In the genomic region with DNA sequence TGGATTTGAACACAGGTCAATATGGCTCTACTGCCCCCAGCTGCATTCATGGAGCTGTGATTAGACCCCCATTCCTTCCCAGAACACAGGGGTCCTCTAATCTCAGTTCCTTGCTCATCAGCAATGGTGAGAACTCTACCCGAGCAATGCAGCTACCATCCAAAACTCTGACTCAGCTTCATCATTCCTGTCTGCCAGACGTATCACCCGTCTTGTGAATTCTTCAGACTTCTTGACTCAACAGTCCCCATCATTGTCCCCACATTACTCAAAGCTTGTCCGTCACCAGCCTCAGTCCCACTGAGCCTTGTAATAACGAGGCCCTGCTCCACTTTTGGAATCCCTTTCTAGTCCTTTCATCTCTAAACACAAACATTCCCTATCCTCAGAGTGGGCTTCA, we compare ENCODE assay signal across 25 cellular contexts. TPM values are rescaled to one million over a fixed set of nuclear protein-coding genes. Genes with fewer than 3 reads are reported as not detected.
A peak's percentile ranks its signal among the peaks of the same experiment; 100 is the strongest.
DNase-seq lines count a peak whose midpoint lies in the region; TF ChIP-seq lines count a peak whose summit lies in the region.
"Had no signal": no experiment of that assay in that cellular context is flagged by ENCODE, and none has a peak within 500 bp of the region (broad histone marks: within the 10 kb centered on the region; RNA-seq: fewer than 3 reads in every experiment).

No MANE protein-coding gene starts in this region.

- H3K27ac Mint-ChIP-seq in activated T-helper 1 cell treated with anti-CD3 and anti-CD28 coated beads, Interleukin-12 subunit alpha, Interleukin-12 subunit beta, Interleukin-2, Interleukin-4 antibody, amounts not matched to agents 30 ng/mL and 10 ng/mL and 1 ng/mL, durations not matched to agents 14 hours and 24 hours and 36 hours, result peak overlapping the region; percentile 3
- H3K27ac Mint-ChIP-seq: activated CD4-positive, alpha-beta memory T cell treated with anti-CD3 and anti-CD28 coated beads for 36 hours had no signal

- peak; percentile 19 for DNase-seq in AG04449 (ENCODE audit: low read depth, low spot score)
- DNase-seq in GM04504 (ENCODE audit: low read depth), result peak; percentile 24
- DNase-seq in activated T-helper 1 cell treated with anti-CD3 and anti-CD28 coated beads, Interleukin-12 subunit alpha, Interleukin-12 subunit beta, Interleukin-2, Interleukin-4 antibody, amounts not matched to agents 30 ng/mL and 10 ng/mL and 1 ng/mL, durations not matched to agents 14 hours and 24 hours and 36 hours (ENCODE audit: low spot score), result no peak
- peak; percentile 72 for DNase-seq in islet precursor cell
- DNase-seq in amygdala (lab: John Stamatoyannopoulos, UW), result no peak
- DNase-seq in NCI-H1092 treated with DMSO at 0.1 percent for 48 hours (lab: John Stamatoyannopoulos, UW), result no peak
- no peak for DNase-seq in NCI-H1417 treated with DMSO at 0.1 percent for 48 hours (lab: John Stamatoyannopoulos, UW)
- DNase-seq in kidney glomerular epithelial cell (lab: John Stamatoyannopoulos, UW), result no peak
- DNase-seq: activated CD4-positive, alpha-beta memory T cell treated with anti-CD3 and anti-CD28 coated beads for 36 hours; activated CD8-positive, alpha-beta memory T cell treated with anti-CD3 and anti-CD28 coated beads, Interleukin-2, amount 50 U/mL, for 4 hours; activated naive CD4-positive, alpha-beta T cell treated with anti-CD3 and anti-CD28 coated beads, Interleukin-2, amount 50 U/mL, for 16 hours; amniotic stem cell; caudate nucleus; dermis blood vessel endothelial cell; midbrain; naive thymus-derived CD4-positive, alpha-beta T cell; NCI-H1105; NCI-H1930; NCI-H524 treated with DMSO at 0.1 percent for 48 hours; NK-92 treated with Interleukin-12 subunit alpha and Interleukin-12 subunit beta, amount 100 ng/mL, for 24 hours; occipital lobe; SIG-M5 had no signal

- H3K4me3 Mint-ChIP-seq in activated T-helper 1 cell treated with anti-CD3 and anti-CD28 coated beads, Interleukin-12 subunit alpha, Interleukin-12 subunit beta, Interleukin-2, Interleukin-4 antibody, amounts not matched to agents 30 ng/mL and 10 ng/mL and 1 ng/mL, durations not matched to agents 14 hours and 24 hours and 36 hours, result no peak overlapping the region
- H3K4me3 Mint-ChIP-seq: activated CD4-positive, alpha-beta memory T cell treated with anti-CD3 and anti-CD28 coated beads for 36 hours; naive thymus-derived CD4-positive, alpha-beta T cell; stimulated activated naive CD8-positive, alpha-beta T cell treated with anti-CD3 and anti-CD28 coated beads, Interleukin-15, Interleukin-2, amounts not matched to agents 100 ng/mL and 50 ng/mL, for 24 hours had no signal

- POLR2A ChIA-PET in AG04449 (lab: Yijun Ruan, JAX), result no interaction called here

- intact Hi-C loops in activated T-helper 1 cell treated with anti-CD3 and anti-CD28 coated beads, Interleukin-12 subunit alpha, Interleukin-12 subunit beta, Interleukin-2, Interleukin-4 antibody, amounts not matched to agents 30 ng/mL and 10 ng/mL and 1 ng/mL, durations not matched to agents 14 hours and 24 hours and 36 hours (cut with micrococcal nuclease), result loop anchor here (5.0 kb wide), 1 partner anchor 87 kb away; no protein-coding TSS in a partner anchor

- H3K4me3 ChIP-seq in AG04449 (ENCODE audit: low read depth, low read length), result no peak overlapping the region
- H3K4me3 ChIP-seq: GM12878, vagina had no signal

- no peak for TF ChIP-seq CTCF in AG04449 (IDR thresholded peaks at IDR 0.05; ENCODE audit: insufficient read depth, low read length, missing control alignments)

- H3K27me3 Mint-ChIP-seq in activated T-helper 1 cell treated with anti-CD3 and anti-CD28 coated beads, Interleukin-12 subunit alpha, Interleukin-12 subunit beta, Interleukin-2, Interleukin-4 antibody, amounts not matched to agents 30 ng/mL and 10 ng/mL and 1 ng/mL, durations not matched to agents 14 hours and 24 hours and 36 hours (ENCODE audit: insufficient read depth), result peaks cover 2% of the 10 kb centered on the region
- H3K27me3 Mint-ChIP-seq: activated CD4-positive, alpha-beta memory T cell treated with anti-CD3 and anti-CD28 coated beads for 36 hours; stimulated activated naive CD8-positive, alpha-beta T cell treated with anti-CD3 and anti-CD28 coated beads, Interleukin-15, Interleukin-2, amounts not matched to agents 100 ng/mL and 50 ng/mL, for 24 hours had no signal

- H3K4me1 Mint-ChIP-seq in activated T-helper 1 cell treated with anti-CD3 and anti-CD28 coated beads, Interleukin-12 subunit alpha, Interleukin-12 subunit beta, Interleukin-2, Interleukin-4 antibody, amounts not matched to agents 30 ng/mL and 10 ng/mL and 1 ng/mL, durations not matched to agents 14 hours and 24 hours and 36 hours (ENCODE audit: low read depth), result peaks cover 50% of the 10 kb centered on the region

- no peaks in the 10 kb centered on the region for H3K9me3 Mint-ChIP-seq in activated T-helper 1 cell treated with anti-CD3 and anti-CD28 coated beads, Interleukin-12 subunit alpha, Interleukin-12 subunit beta, Interleukin-2, Interleukin-4 antibody, amounts not matched to agents 30 ng/mL and 10 ng/mL and 1 ng/mL, durations not matched to agents 14 hours and 24 hours and 36 hours
- H3K9me3 Mint-ChIP-seq: activated CD4-positive, alpha-beta memory T cell treated with anti-CD3 and anti-CD28 coated beads for 36 hours; naive thymus-derived CD4-positive, alpha-beta T cell; stimulated activated naive CD8-positive, alpha-beta T cell treated with anti-CD3 and anti-CD28 coated beads, Interleukin-15, Interleukin-2, amounts not matched to agents 100 ng/mL and 50 ng/mL, for 24 hours had no signal

- H3K36me3 Mint-ChIP-seq in activated T-helper 1 cell treated with anti-CD3 and anti-CD28 coated beads, Interleukin-12 subunit alpha, Interleukin-12 subunit beta, Interleukin-2, Interleukin-4 antibody, amounts not matched to agents 30 ng/mL and 10 ng/mL and 1 ng/mL, durations not matched to agents 14 hours and 24 hours and 36 hours (ENCODE audit: low read depth), result peaks cover 22% of the 10 kb centered on the region
- H3K36me3 Mint-ChIP-seq: activated CD4-positive, alpha-beta memory T cell treated with anti-CD3 and anti-CD28 coated beads for 36 hours had no signal

- CTCF ChIA-PET in AG04449 (lab: Yijun Ruan, JAX), result interaction anchor here (1.4 kb wide), 1 partner anchor 9 kb away, joined by 3 read pairs; no protein-coding TSS in a partner anchor

RNA-seq across cellular contexts. Expression of a gene that starts 36.3 kb away (rescaled TPM):
- total RNA-seq in activated T-helper 1 cell treated with anti-CD3 and anti-CD28 coated beads, Interleukin-12 subunit alpha, Interleukin-12 subunit beta, Interleukin-2, Interleukin-4 antibody, amounts not matched to agents 30 ng/mL and 10 ng/mL and 1 ng/mL, durations not matched to agents 14 hours and 24 hours and 36 hours, result 20.5 and 22.1 TPM in 2 replicates

RNA-seq across cellular contexts. Expression of a gene that starts 48.4 kb away (rescaled TPM):
- 68.6 and 69.5 TPM in 2 replicates for total RNA-seq in activated T-helper 1 cell treated with anti-CD3 and anti-CD28 coated beads, Interleukin-12 subunit alpha, Interleukin-12 subunit beta, Interleukin-2, Interleukin-4 antibody, amounts not matched to agents 30 ng/mL and 10 ng/mL and 1 ng/mL, durations not matched to agents 14 hours and 24 hours and 36 hours
- total RNA-seq: dermis blood vessel endothelial cell had no signal

Comparison
In these comparisons a context has a peak if more than half of its experiments do, and no peak if none do; other contexts are left out.
1. DNase-seq: peak in AG04449 (single experiment), GM04504 (single experiment) and islet precursor cell (single experiment); none in activated T-helper 1 cell treated with anti-CD3 and anti-CD28 coated beads, Interleukin-12 subunit alpha, Interleukin-12 subunit beta, Interleukin-2, Interleukin-4 antibody, amounts not matched to agents 30 ng/mL and 10 ng/mL and 1 ng/mL, durations not matched to agents 14 hours and 24 hours and 36 hours (single experiment), amygdala (0 of 56), NCI-H1092 treated with DMSO at 0.1 percent for 48 hours (single experiment), NCI-H1417 treated with DMSO at 0.1 percent for 48 hours (single experiment) and kidney glomerular epithelial cell (single experiment).